1 cellular context compared by ENCODE assay signal in genomic region chr20:37298190-37298939, GRCh38.
TF ChIP-seq lines count a peak whose summit lies in the region.

No MANE protein-coding gene starts in this region.

TF ChIP-seq in K562, 482 proteins besides CTCF, POLR2A, EP300 and RAD21 (continued from another document):
- TF ChIP-seq, protein P1, sequence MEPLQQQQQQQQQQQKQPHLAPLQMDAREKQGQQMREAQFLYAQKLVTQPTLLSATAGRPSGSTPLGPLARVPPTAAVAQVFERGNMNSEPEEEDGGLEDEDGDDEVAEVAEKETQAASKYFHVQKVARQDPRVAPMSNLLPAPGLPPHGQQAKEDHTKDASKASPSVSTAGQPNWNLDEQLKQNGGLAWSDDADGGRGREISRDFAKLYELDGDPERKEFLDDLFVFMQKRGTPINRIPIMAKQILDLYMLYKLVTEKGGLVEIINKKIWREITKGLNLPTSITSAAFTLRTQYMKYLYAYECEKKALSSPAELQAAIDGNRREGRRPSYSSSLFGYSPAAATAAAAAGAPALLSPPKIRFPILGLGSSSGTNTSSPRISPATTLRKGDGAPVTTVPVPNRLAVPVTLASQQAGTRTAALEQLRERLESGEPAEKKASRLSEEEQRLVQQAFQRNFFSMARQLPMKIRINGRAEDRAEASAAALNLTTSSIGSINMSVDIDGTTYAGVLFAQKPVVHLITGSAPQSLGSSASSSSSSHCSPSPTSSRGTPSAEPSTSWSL (CRISPR knock-in tag; IDR thresholded peaks at IDR 0.05; ENCODE audit: borderline replicate concordance) = no peak
- 0 out of 2 replicates have a peak, but pooled peaks have one; percentile 21 for TF ChIP-seq CEBPG (CRISPR knock-in tag; IDR thresholded peaks at IDR 0.05)
- no peak; a peak in 1 of 4 replicates for TF ChIP-seq CEBPG (tag; conservative IDR thresholded peaks at IDR 0.05 in 1 of 2, IDR thresholded peaks at IDR 0.05 in 1 of 2)
- TF ChIP-seq ZNF121 (CRISPR knock-in tag; conservative IDR thresholded peaks at IDR 0.05) = no peak
- TF ChIP-seq ZNF384 (IDR thresholded peaks at IDR 0.05; ENCODE audit: low read depth, low read length) = peak; percentile 58
- TF ChIP-seq, protein P2, sequence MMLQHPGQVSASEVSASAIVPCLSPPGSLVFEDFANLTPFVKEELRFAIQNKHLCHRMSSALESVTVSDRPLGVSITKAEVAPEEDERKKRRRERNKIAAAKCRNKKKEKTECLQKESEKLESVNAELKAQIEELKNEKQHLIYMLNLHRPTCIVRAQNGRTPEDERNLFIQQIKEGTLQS (IDR thresholded peaks at IDR 0.05) = peak; percentile 40
- TF ChIP-seq, protein P2 (CRISPR knock-in tag; conservative IDR thresholded peaks at IDR 0.05) = no peak
- TF ChIP-seq CEBPB (tag; IDR thresholded peaks at IDR 0.05) = peak; percentile 80
- TF ChIP-seq FOXK2 (conservative IDR thresholded peaks at IDR 0.05 in 1 of 2, IDR thresholded peaks at IDR 0.05 in 1 of 2; ENCODE audit: low read depth in 2 of 2) = no peak
- TF ChIP-seq PKNOX1 (IDR thresholded peaks at IDR 0.05) = peak; percentile 41; the same call in 1 of the 2 replicates
